ENCODE assay signal across 8 cellular contexts in the genomic region with DNA sequence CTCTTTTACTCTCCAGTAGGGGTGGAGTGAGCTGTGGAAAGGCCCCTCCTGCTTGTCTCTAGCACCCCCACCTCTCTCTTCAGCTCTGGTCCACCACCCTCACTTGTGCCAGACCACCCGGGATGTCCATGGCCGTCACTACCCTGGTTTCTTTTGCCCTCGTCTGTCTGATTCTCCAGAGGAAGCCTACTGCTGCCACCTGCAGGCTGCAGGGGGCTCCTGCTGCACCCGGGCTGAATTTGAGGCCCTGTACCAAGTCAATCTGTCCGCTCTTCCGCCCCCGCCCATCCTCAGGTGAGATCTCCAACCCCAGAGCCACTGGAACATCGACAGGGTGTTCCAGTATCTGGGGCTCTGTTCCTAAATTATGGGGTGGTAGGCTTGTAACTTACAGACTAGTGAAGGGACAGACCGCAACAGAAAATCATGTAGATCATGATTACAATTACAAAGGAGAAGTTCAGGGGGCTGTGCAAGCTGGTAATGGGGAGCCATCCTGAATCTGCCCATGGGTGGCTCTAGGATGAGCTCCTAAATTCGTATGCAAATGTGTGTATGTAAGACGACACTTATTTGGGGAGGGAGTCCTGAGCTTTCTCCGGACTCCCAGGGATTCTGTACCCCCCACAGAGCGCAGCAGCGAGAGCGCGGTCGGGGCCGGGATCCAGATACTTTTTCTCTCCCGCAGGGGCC. TPM values are rescaled to one million over a fixed set of nuclear protein-coding genes. Genes with fewer than 3 reads are reported as not detected.
DNase-seq lines count a peak whose midpoint lies in the region; ATAC-seq and TF ChIP-seq lines count a peak whose summit lies in the region.

No MANE protein-coding gene starts in this region.

- H3K27me3 ChIP-seq in BE2C (no peaks in the 10 kb centered on the region), HUES48 (ENCODE audit: control insufficient read depth, insufficient read depth, low read length) (peaks cover 9% of the 10 kb centered on the region; the same call in 1 of the 2 replicates), endocrine pancreas (ENCODE audit: control insufficient read depth, insufficient read depth, low read length) (no peaks in the 10 kb centered on the region)

- ATAC-seq in GM19467 (IDR thresholded peaks at IDR 0.05; ENCODE audit: unreplicated experiment), result peak; percentile 33
- peak; percentile 37 for ATAC-seq in activated CD8-positive, alpha-beta memory T cell treated with anti-CD3 and anti-CD28 coated beads, Interleukin-2, amount 10 ng/mL, durations not matched to agents 7 days and 5 days

- CTCF ChIA-PET in activated CD8-positive, alpha-beta memory T cell treated with anti-CD3 and anti-CD28 coated beads, Interleukin-2, amount 10 ng/mL, durations not matched to agents 7 days and 5 days (lab: Charles Lee), result interaction anchor here (0.6 to 8.6 kb wide), 39 partner anchors 10 to 642 kb away, joined by 3 to 181 read pairs (median 4); partner anchors contain the start of genes BLM, FES, MAN2A2 and RCCD1

- H3K9me3 ChIP-seq in BE2C (no peaks in the 10 kb centered on the region), HUES48 (ENCODE audit: control insufficient read depth, insufficient read depth, low read length) (no peaks in the 10 kb centered on the region), endocrine pancreas (ENCODE audit: control insufficient read depth, low read length) (no peaks in the 10 kb centered on the region), mesodermal cell (ENCODE audit: control insufficient read depth, low read length) (no peaks in the 10 kb centered on the region)

- peak overlapping the region; percentile 81 for H3K4me3 Mint-ChIP-seq in activated CD8-positive, alpha-beta memory T cell treated with anti-CD3 and anti-CD28 coated beads, Interleukin-2, amount 10 ng/mL, durations not matched to agents 7 days and 5 days

- H3K27ac Mint-ChIP-seq in activated CD8-positive, alpha-beta memory T cell treated with anti-CD3 and anti-CD28 coated beads, Interleukin-2, amount 10 ng/mL, durations not matched to agents 7 days and 5 days, result peak overlapping the region; percentile 100

- peaks cover 56% of the 10 kb centered on the region for H3K4me1 Mint-ChIP-seq in activated CD8-positive, alpha-beta memory T cell treated with anti-CD3 and anti-CD28 coated beads, Interleukin-2, amount 10 ng/mL, durations not matched to agents 7 days and 5 days

- H3K36me3 ChIP-seq in BE2C, result peaks cover 9% of the 10 kb centered on the region
- peaks cover 21% of the 10 kb centered on the region for H3K36me3 ChIP-seq in HUES48 (ENCODE audit: control insufficient read depth, insufficient read depth, low read length)
- H3K36me3 ChIP-seq in endocrine pancreas (ENCODE audit: control insufficient read depth, insufficient read depth, low read length), result peaks cover under 1% of the 10 kb centered on the region
- H3K36me3 ChIP-seq in mesodermal cell (ENCODE audit: control insufficient read depth, insufficient read depth, low read length), result peaks cover 30% of the 10 kb centered on the region

- H3K9ac ChIP-seq in HUES48 (ENCODE audit: low read depth, low read length) (no peak overlapping the region), endocrine pancreas (ENCODE audit: control insufficient read depth, insufficient read depth, low read length) (peak overlapping the region; percentile 71)

- 3 to 5% methylated on average over 13 to 17 of the region's 19 CpGs for WGBS in mesodermal cell (ENCODE audit: insufficient coverage in 2 of 2), 2 experiments

- no peaks in the 10 kb centered on the region for H3K27me3 Mint-ChIP-seq in activated CD8-positive, alpha-beta memory T cell treated with anti-CD3 and anti-CD28 coated beads, Interleukin-2, amount 10 ng/mL, durations not matched to agents 7 days and 5 days

- H3K9me3 Mint-ChIP-seq in activated CD8-positive, alpha-beta memory T cell treated with anti-CD3 and anti-CD28 coated beads, Interleukin-2, amount 10 ng/mL, durations not matched to agents 7 days and 5 days (ENCODE audit: low read depth), result no peaks in the 10 kb centered on the region

- H3K27ac ChIP-seq in HUES48 (ENCODE audit: low read depth, low read length) (no peak overlapping the region), mesodermal cell (ENCODE audit: low read depth, low read length, severe bottlenecking) (no peak overlapping the region)

- peaks cover 22% of the 10 kb centered on the region for H3K36me3 Mint-ChIP-seq in activated CD8-positive, alpha-beta memory T cell treated with anti-CD3 and anti-CD28 coated beads, Interleukin-2, amount 10 ng/mL, durations not matched to agents 7 days and 5 days

- TF ChIP-seq CTCF in BE2C (IDR thresholded peaks at IDR 0.05; ENCODE audit: low read depth, low read length), result peak; percentile 94

- 0 out of 2 replicates have a peak, but pooled peaks cover 3% of the 10 kb centered on the region for H3K4me1 ChIP-seq in BE2C
- H3K4me1 ChIP-seq in HUES48 (ENCODE audit: control insufficient read depth, insufficient read depth, low read length), result peaks cover 24% of the 10 kb centered on the region
- no peaks in the 10 kb centered on the region for H3K4me1 ChIP-seq in endocrine pancreas (ENCODE audit: control insufficient read depth, insufficient read depth, low read length)
- peaks cover 13% of the 10 kb centered on the region for H3K4me1 ChIP-seq in mesodermal cell (ENCODE audit: control insufficient read depth, insufficient read depth, low read length, poor library complexity, severe bottlenecking)

- H3K4me3 ChIP-seq in BE2C (ENCODE audit: low read depth, low read length), result peak overlapping the region; percentile 62
- H3K4me3 ChIP-seq in HUES48 (ENCODE audit: low read depth, low read length), result peak overlapping the region; percentile 73
- peak overlapping the region; percentile 55 for H3K4me3 ChIP-seq in endocrine pancreas (ENCODE audit: control insufficient read depth, insufficient read depth, low read length)
- H3K4me3 ChIP-seq in mesodermal cell (ENCODE audit: extremely low read depth, insufficient read depth, low read length, poor library complexity, severe bottlenecking), result peak overlapping the region; percentile 65

- peak; percentile 91 for DNase-seq in BE2C
- peak; percentile 83 for DNase-seq in NOMO-1 treated with DMSO at 0.1 percent for 48 hours (lab: John Stamatoyannopoulos, UW; ENCODE audit: unreplicated experiment)
- DNase-seq in activated CD8-positive, alpha-beta memory T cell treated with anti-CD3 and anti-CD28 coated beads, Interleukin-2, amount 10 ng/mL, durations not matched to agents 7 days and 5 days, result peak; percentile 95
- DNase-seq in stimulated activated CD8-positive, alpha-beta memory T cell treated with anti-CD3 and anti-CD28 coated beads, Interleukin-15, amount 100 ng/mL, for 1 hour (ENCODE audit: low read depth), result peak; percentile 73

RNA-seq across cellular contexts. Expression of gene UNC45A, which starts 0.7 kb away (rescaled TPM):
- 83.4 TPM for polyA plus RNA-seq in BE2C (2012; ENCODE audit: insufficient read depth, insufficient read length, low read depth)
- 10 to 100 TPM; 76.3 to 84.4 TPM for total RNA-seq in activated CD8-positive, alpha-beta memory T cell treated with anti-CD3 and anti-CD28 coated beads, Interleukin-2, amount 10 ng/mL, durations not matched to agents 7 days and 5 days
- polyA plus RNA-seq in mesodermal cell (2013, experiment 1 of 2), result 74.7 TPM
- polyA plus RNA-seq in mesodermal cell (2013, experiment 2 of 2), result 62.6 TPM

RNA-seq across cellular contexts. Expression of gene HDDC3, which starts 2.1 kb away (rescaled TPM):
- polyA plus RNA-seq in BE2C (2012; ENCODE audit: insufficient read depth, insufficient read length, low read depth), result 58.6 TPM
- 10 to 100 TPM; 33.2 to 39.3 TPM for total RNA-seq in activated CD8-positive, alpha-beta memory T cell treated with anti-CD3 and anti-CD28 coated beads, Interleukin-2, amount 10 ng/mL, durations not matched to agents 7 days and 5 days
- polyA plus RNA-seq in mesodermal cell (2013, experiment 1 of 2), result 16.3 TPM
- polyA plus RNA-seq in mesodermal cell (2013, experiment 2 of 2), result 13.4 TPM

RNA-seq across cellular contexts. Expression of gene RCCD1, which starts 20.3 kb away (rescaled TPM):
- polyA plus RNA-seq in BE2C (2012; ENCODE audit: insufficient read depth, insufficient read length, low read depth), result 25.5 TPM
- total RNA-seq in activated CD8-positive, alpha-beta memory T cell treated with anti-CD3 and anti-CD28 coated beads, Interleukin-2, amount 10 ng/mL, durations not matched to agents 7 days and 5 days, result 10 to 100 TPM; 35.4 to 50.1 TPM
- 10.6 TPM for polyA plus RNA-seq in mesodermal cell (2013, experiment 1 of 2)
- 10.4 TPM for polyA plus RNA-seq in mesodermal cell (2013, experiment 2 of 2)

RNA-seq across cellular contexts. Expression of gene MAN2A2, which starts 31.3 kb away (rescaled TPM):
- 111 TPM for polyA plus RNA-seq in BE2C (2012; ENCODE audit: insufficient read depth, insufficient read length, low read depth)
- total RNA-seq in activated CD8-positive, alpha-beta memory T cell treated with anti-CD3 and anti-CD28 coated beads, Interleukin-2, amount 10 ng/mL, durations not matched to agents 7 days and 5 days, result 100 to 1,000 TPM; 174 to 183 TPM
- polyA plus RNA-seq in mesodermal cell (2013, experiment 1 of 2), result 18.8 TPM
- polyA plus RNA-seq in mesodermal cell (2013, experiment 2 of 2), result 27.2 TPM

RNA-seq across cellular contexts. Expression of gene FES, which starts 50.1 kb away (rescaled TPM):
- 11.9 TPM for polyA plus RNA-seq in BE2C (2012; ENCODE audit: insufficient read depth, insufficient read length, low read depth)
- 10 to 100 TPM; 55.7 to 61.2 TPM for total RNA-seq in activated CD8-positive, alpha-beta memory T cell treated with anti-CD3 and anti-CD28 coated beads, Interleukin-2, amount 10 ng/mL, durations not matched to agents 7 days and 5 days
- 30.9 TPM for polyA plus RNA-seq in mesodermal cell (2013, experiment 1 of 2)
- polyA plus RNA-seq in mesodermal cell (2013, experiment 2 of 2), result 24.3 TPM
